In the genomic region with DNA sequence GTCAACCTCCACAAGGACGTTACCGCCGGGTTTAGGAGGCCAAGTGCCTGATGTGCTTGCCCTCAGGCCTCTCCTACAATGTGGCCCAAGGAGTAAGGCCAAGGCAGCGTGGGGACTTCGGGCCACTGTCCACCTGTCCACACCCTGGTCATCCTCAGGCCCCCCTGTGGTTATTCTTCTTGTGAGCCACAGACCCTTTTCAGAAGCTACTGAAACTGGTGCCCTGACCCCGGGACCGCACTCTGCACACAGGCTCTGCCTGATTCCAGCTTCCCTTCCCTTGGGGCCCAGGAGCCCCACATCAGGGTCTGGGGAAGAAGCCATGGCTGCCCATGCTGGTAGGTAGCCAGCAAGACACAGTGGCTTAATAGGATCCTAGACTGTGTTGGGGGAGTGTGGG, we compare ENCODE assay signal across 15 cellular contexts.
DNase-seq lines count a peak whose midpoint lies in the region; TF ChIP-seq lines count a peak whose summit lies in the region.
"Had no signal": no experiment of that assay in that cellular context is flagged by ENCODE, and none has a peak within 500 bp of the region (broad histone marks: within the 10 kb centered on the region; RNA-seq: fewer than 3 reads in every experiment).

No MANE protein-coding gene starts in this region.

- H3K27ac Mint-ChIP-seq in brain, result peak overlapping the region in 4 of 5 experiments; percentile 76 to 95 (median 89)
- H3K27ac Mint-ChIP-seq: CD14-positive monocyte had no signal

- H3K9me3 Mint-ChIP-seq in brain, result peaks cover 0 to 23% (median 8%) of the 10 kb centered on the region in 5 experiments

- POLR2A ChIA-PET in A673 (lab: Charles Lee; ENCODE audit: low non-redundant PET), result no interaction called here

- H3K9ac ChIP-seq in BLaER1 treated with 17β-estradiol and CSF1 and Interleukin-3, amounts not matched to agents 10 nM and 100 nM, result no peak overlapping the region

- intact Hi-C loops in A673 (cut with micrococcal nuclease; ENCODE audit: unreplicated experiment), result no loop called here

- H3K4me2 ChIP-seq in BLaER1 treated with 17β-estradiol and CSF1 and Interleukin-3, amounts not matched to agents 10 nM and 100 nM, result peak overlapping the region in 9 of 11 experiments; percentile 16 to 93 (median 57); a peak in 17 of 22 replicates
- no peak overlapping the region for H3K4me2 ChIP-seq in osteoblast (ENCODE audit: insufficient read depth, low read length)
- H3K4me2 ChIP-seq: PC-9 had no signal

- CTCF ChIA-PET in A673 (lab: Charles Lee), result no interaction called here

- H3K4me1 Mint-ChIP-seq in brain, result peaks cover 72% of the 10 kb centered on the region
- H3K4me1 Mint-ChIP-seq: CD14-positive monocyte had no signal

- peaks cover 30% of the 10 kb centered on the region for H3K4me1 ChIP-seq in A673 (ENCODE audit: insufficient read depth, low read length, poor library complexity, severe bottlenecking)
- peaks cover 6 to 80% (median 58%) of the 10 kb centered on the region in 10 experiments; a peak in 19 of 20 replicates for H3K4me1 ChIP-seq in BLaER1 treated with 17β-estradiol and CSF1 and Interleukin-3, amounts not matched to agents 10 nM and 100 nM
- H3K4me1 ChIP-seq in osteoblast (ENCODE audit: insufficient read depth, low read length), result no peaks in the 10 kb centered on the region
- H3K4me1 ChIP-seq: HAP-1 had no signal

- H3K79me2 ChIP-seq in osteoblast (ENCODE audit: insufficient read depth, low read length), result no peaks in the 10 kb centered on the region

- TF ChIP-seq CTCF in A673 (conservative IDR thresholded peaks at IDR 0.05; ENCODE audit: low read depth, low read length) (no peak), brain (conservative IDR thresholded peaks at IDR 0.05) (no peak), osteoblast (IDR thresholded peaks at IDR 0.05; ENCODE audit: extremely low read depth, low read depth, low read length) (no peak), coronary artery (IDR thresholded peaks at IDR 0.05) (no peak)

- H3K9me3 ChIP-seq in A673 (ENCODE audit: low read depth, low read length, poor library complexity, severe bottlenecking) (no peaks in the 10 kb centered on the region), osteoblast (ENCODE audit: low read depth, low read length) (no peaks in the 10 kb centered on the region)
- peaks cover 17 to 22% (median 21%) of the 10 kb centered on the region in 11 experiments for H3K9me3 ChIP-seq in BLaER1 treated with 17β-estradiol and CSF1 and Interleukin-3, amounts not matched to agents 10 nM and 100 nM (replicated peaks in 1 of 11)
- H3K9me3 ChIP-seq: HAP-1 had no signal

- peak overlapping the region; percentile 10 for H3K27ac ChIP-seq in A673 (ENCODE audit: low read depth, low read length, poor library complexity, severe bottlenecking)
- H3K27ac ChIP-seq in BLaER1 treated with 17β-estradiol and CSF1 and Interleukin-3, amounts not matched to agents 10 nM and 100 nM, result no peak overlapping the region
- no peak overlapping the region for H3K27ac ChIP-seq in osteoblast (ENCODE audit: low read depth, low read length)
- no peak overlapping the region for H3K27ac ChIP-seq in caudate nucleus (ENCODE audit: low read depth, low read length)
- no peak overlapping the region for H3K27ac ChIP-seq in coronary artery
- H3K27ac ChIP-seq: PC-9 had no signal

- peaks cover 4% of the 10 kb centered on the region for H3K27me3 Mint-ChIP-seq in brain

- DNase-seq in A673 (ENCODE audit: low spot score) (no peak), osteoblast (ENCODE audit: insufficient read length, low spot score, missing footprints) (peak; percentile 43), HuH-7 (ENCODE audit: low spot score) (no peak), caudate nucleus (lab: John Stamatoyannopoulos, UW) (no peak), coronary artery (ENCODE audit: low spot score) (no peak), medulla oblongata (ENCODE audit: extremely low spot score) (no peak)
- DNase-seq: IMR-90, NCI-H1417 treated with DMSO at 0.1 percent for 48 hours, NCI-H187 treated with DMSO at 0.1 percent for 48 hours, NCI-H526, PC-9 had no signal

- H2AFZ ChIP-seq in osteoblast (ENCODE audit: low read length), result no peak overlapping the region
- H2AFZ ChIP-seq: PC-9 had no signal

- no peak overlapping the region for H3K4me3 ChIP-seq in A673 (ENCODE audit: low read depth, low read length, poor library complexity, severe bottlenecking)
- H3K4me3 ChIP-seq in BLaER1 treated with 17β-estradiol and CSF1 and Interleukin-3, amounts not matched to agents 10 nM and 100 nM, result no peak overlapping the region
- no peak overlapping the region for H3K4me3 ChIP-seq in osteoblast (ENCODE audit: insufficient read depth, low read length)
- H3K4me3 ChIP-seq in coronary artery, result no peak overlapping the region
- H3K4me3 ChIP-seq: HAP-1, PC-9 had no signal

- peak overlapping the region in 1 of 5 experiments; percentile 46 for H3K4me3 Mint-ChIP-seq in brain
- H3K4me3 Mint-ChIP-seq: CD14-positive monocyte had no signal

- H3K36me3 ChIP-seq in A673 (ENCODE audit: insufficient read depth, low read length, poor library complexity, severe bottlenecking), result no peaks in the 10 kb centered on the region
- H3K36me3 ChIP-seq in BLaER1 treated with 17β-estradiol and CSF1 and Interleukin-3, amounts not matched to agents 10 nM and 100 nM, result peaks cover 0 to 6% (median 0%) of the 10 kb centered on the region in 11 experiments; a peak in 2 of 22 replicates
- no peaks in the 10 kb centered on the region for H3K36me3 ChIP-seq in osteoblast (ENCODE audit: insufficient read depth, low read length)
- H3K36me3 ChIP-seq: HAP-1 had no signal

- H4K20me1 ChIP-seq in BLaER1 treated with 17β-estradiol and CSF1 and Interleukin-3, amounts not matched to agents 10 nM and 100 nM, result peaks cover 0 to 4% (median 0%) of the 10 kb centered on the region in 11 experiments; a peak in 3 of 22 replicates
- H4K20me1 ChIP-seq in osteoblast (ENCODE audit: insufficient read depth, low read length), result no peaks in the 10 kb centered on the region

- no peaks in the 10 kb centered on the region for H3K27me3 ChIP-seq in A673 (replicated peaks; ENCODE audit: insufficient read depth, low read depth, low read length, poor library complexity)
- H3K27me3 ChIP-seq in BLaER1 treated with 17β-estradiol and CSF1 and Interleukin-3, amounts not matched to agents 10 nM and 100 nM, result no peaks in the 10 kb centered on the region
- H3K27me3 ChIP-seq in osteoblast (ENCODE audit: insufficient read depth, low read length), result peaks cover 18% of the 10 kb centered on the region

- no TSS peak for BruUV-seq in A673 (replicated peaks; lab: Mats Ljungman, UMichigan)

- H3K36me3 Mint-ChIP-seq in brain, result no peaks in the 10 kb centered on the region
- H3K36me3 Mint-ChIP-seq: CD14-positive monocyte had no signal
